Comparison of ENCODE assay signal across 1 cellular context in the genomic region with DNA sequence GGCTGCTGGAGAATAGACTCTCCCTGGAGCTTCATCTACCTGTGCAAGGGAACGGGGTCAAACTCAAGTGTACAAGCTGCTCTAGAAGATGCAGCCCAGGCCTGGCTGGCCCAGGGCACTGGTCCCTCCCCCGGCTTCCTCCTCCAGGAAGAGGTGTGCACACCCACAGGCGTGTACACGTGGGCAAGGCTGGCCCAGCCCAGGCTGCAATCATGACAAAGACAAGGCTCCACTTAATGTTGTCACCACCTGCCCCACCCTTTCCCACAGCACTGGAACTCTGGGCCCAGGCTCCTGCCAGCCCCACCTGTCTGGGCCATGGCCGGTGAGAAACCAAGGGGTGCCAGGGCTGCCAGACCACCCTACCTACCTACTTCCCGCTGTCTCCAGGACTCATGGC.
TF ChIP-seq lines count a peak whose summit lies in the region.

No MANE protein-coding gene starts in this region.

TF ChIP-seq in GM12878, 131 proteins besides CTCF, POLR2A, EP300 and RAD21:
- TF ChIP-seq ZNF384 (IDR thresholded peaks at IDR 0.05; ENCODE audit: borderline replicate concordance, low read depth, low read length) (no peak), RB1 (IDR thresholded peaks at IDR 0.05; ENCODE audit: borderline replicate concordance) (no peak), ZNF217 (IDR thresholded peaks at IDR 0.05) (no peak), SPI1 (IDR thresholded peaks at IDR 0.05; ENCODE audit: borderline replicate concordance, insufficient read depth, low read depth, low read length) (no peak), HDAC6 (IDR thresholded peaks at IDR 0.05; ENCODE audit: unreplicated experiment) (no peak), KAT2A (conservative IDR thresholded peaks at IDR 0.05; ENCODE audit: control insufficient read depth, low read depth, low read length) (no peak), NFYA (IDR thresholded peaks at IDR 0.05; ENCODE audit: borderline replicate concordance, low read depth, low read length) (no peak), TCF3 (IDR thresholded peaks at IDR 0.05; ENCODE audit: borderline replicate concordance, insufficient read depth, low read depth, low read length) (no peak), NR2C1 (IDR thresholded peaks at IDR 0.05) (no peak), ZSCAN29 (IDR thresholded peaks at IDR 0.05) (no peak), LARP7 (IDR thresholded peaks at IDR 0.05) (no peak), CBFB (IDR thresholded peaks at IDR 0.05; ENCODE audit: low read depth) (no peak), BMI1 (IDR thresholded peaks at IDR 0.05; ENCODE audit: borderline replicate concordance) (no peak)
- TF ChIP-seq, protein P1, sequence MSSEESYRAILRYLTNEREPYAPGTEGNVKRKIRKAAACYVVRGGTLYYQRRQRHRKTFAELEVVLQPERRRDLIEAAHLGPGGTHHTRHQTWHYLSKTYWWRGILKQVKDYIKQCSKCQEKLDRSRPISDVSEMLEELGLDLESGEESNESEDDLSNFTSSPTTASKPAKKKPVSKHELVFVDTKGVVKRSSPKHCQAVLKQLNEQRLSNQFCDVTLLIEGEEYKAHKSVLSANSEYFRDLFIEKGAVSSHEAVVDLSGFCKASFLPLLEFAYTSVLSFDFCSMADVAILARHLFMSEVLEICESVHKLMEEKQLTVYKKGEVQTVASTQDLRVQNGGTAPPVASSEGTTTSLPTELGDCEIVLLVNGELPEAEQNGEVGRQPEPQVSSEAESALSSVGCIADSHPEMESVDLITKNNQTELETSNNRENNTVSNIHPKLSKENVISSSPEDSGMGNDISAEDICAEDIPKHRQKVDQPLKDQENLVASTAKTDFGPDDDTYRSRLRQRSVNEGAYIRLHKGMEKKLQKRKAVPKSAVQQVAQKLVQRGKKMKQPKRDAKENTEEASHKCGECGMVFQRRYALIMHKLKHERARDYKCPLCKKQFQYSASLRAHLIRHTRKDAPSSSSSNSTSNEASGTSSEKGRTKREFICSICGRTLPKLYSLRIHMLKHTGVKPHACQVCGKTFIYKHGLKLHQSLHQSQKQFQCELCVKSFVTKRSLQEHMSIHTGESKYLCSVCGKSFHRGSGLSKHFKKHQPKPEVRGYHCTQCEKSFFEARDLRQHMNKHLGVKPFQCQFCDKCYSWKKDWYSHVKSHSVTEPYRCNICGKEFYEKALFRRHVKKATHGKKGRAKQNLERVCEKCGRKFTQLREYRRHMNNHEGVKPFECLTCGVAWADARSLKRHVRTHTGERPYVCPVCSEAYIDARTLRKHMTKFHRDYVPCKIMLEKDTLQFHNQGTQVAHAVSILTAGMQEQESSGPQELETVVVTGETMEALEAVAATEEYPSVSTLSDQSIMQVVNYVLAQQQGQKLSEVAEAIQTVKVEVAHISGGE (CRISPR knock-in tag; IDR thresholded peaks at IDR 0.05), result no peak
